In the genomic region with DNA sequence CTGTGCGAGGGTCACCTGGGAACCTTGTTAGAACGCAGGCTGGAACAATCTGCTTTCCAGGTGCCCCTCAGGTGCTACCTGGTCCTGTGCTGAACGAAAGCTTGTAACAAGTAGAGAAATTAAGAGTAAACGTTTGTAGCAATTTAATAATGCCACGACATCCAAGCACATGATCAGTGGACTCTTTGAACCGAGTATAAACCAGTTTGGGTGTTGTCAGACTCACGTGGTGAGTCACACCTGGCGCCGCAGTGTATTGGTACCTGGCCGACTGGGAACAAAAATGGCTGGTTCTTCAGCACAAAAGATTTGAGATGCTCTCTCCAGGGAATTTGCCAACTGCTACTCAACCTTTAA, we compare ENCODE assay signal across 9 cellular contexts. TPM values are rescaled to one million over a fixed set of nuclear protein-coding genes. Genes with fewer than 3 reads are reported as not detected.
DNase-seq lines count a peak whose midpoint lies in the region; ATAC-seq and TF ChIP-seq lines count a peak whose summit lies in the region.
"Had no signal": no experiment of that assay in that cellular context is flagged by ENCODE, and none has a peak within 500 bp of the region (broad histone marks: within the 10 kb centered on the region; RNA-seq: fewer than 3 reads in every experiment).

No MANE protein-coding gene starts in this region.

- peak overlapping the region; percentile 68 for H2AFZ ChIP-seq in parathyroid adenoma

- peak; percentile 17 for DNase-seq in Daoy (ENCODE audit: low read depth)
- DNase-seq in NCI-H69 (lab: John Stamatoyannopoulos, UW), result peak; percentile 68
- no peak for DNase-seq in hypothalamus (lab: John Stamatoyannopoulos, UW)
- DNase-seq in GM13977 (ENCODE audit: low spot score), result no peak
- DNase-seq in SHP77 (lab: John Stamatoyannopoulos, UW), result no peak
- DNase-seq: effector memory CD8-positive, alpha-beta T cell had no signal

- H3K9ac ChIP-seq in parathyroid adenoma, result no peak overlapping the region

- no peaks in the 10 kb centered on the region for H3K36me3 ChIP-seq in parathyroid adenoma (ENCODE audit: control insufficient read depth, insufficient read depth, low read length)

- in situ Hi-C loops in GM13977 (cut with MboI; ENCODE audit: low pct_unique_long_range_greater_than_20kb, low sequenced_read_pairs, unreplicated experiment), result no loop called here

- no peaks in the 10 kb centered on the region for H3K79me2 ChIP-seq in parathyroid adenoma

- no peak overlapping the region for H3K27ac ChIP-seq in parathyroid adenoma

- H3K4me3 ChIP-seq in parathyroid adenoma (ENCODE audit: low read depth, low read length), result peak overlapping the region; percentile 73

- H3K27me3 ChIP-seq in parathyroid adenoma (ENCODE audit: control insufficient read depth, insufficient read depth, low read length), result no peaks in the 10 kb centered on the region

- TF ChIP-seq CTCF in parathyroid adenoma (IDR thresholded peaks at IDR 0.05), result no peak
- no peak for TF ChIP-seq CTCF in GM13977 (IDR thresholded peaks at IDR 0.05; ENCODE audit: extremely low read depth, insufficient read depth, missing control alignments)

- H3K4me1 ChIP-seq in parathyroid adenoma, result no peaks in the 10 kb centered on the region

- ATAC-seq in esophagus mucosa (peak; percentile 85), HG02798 (IDR thresholded peaks at IDR 0.05; ENCODE audit: poor library complexity, unreplicated experiment) (no peak)

- peak overlapping the region; percentile 79 for H3K4me2 ChIP-seq in parathyroid adenoma (ENCODE audit: low read length)

- no peaks in the 10 kb centered on the region for H3K9me3 ChIP-seq in parathyroid adenoma (ENCODE audit: control insufficient read depth, low read length)

RNA-seq across cellular contexts. Expression of a gene that starts 0.9 kb away (rescaled TPM):
- total RNA-seq in Daoy (2014; rRNA removed; shearing (Covaris generic)), result 42.9 and 64.0 TPM in 2 replicates
- total RNA-seq in esophagus mucosa, result 27.3 TPM

Comparison
In these comparisons a context has a peak if more than half of its experiments do, and no peak if none do; other contexts are left out.
1. DNase-seq: peak in Daoy (single experiment) and NCI-H69 (single experiment); none in hypothalamus (0 of 51), GM13977 (single experiment) and SHP77 (0 of 2).